9 cellular contexts compared by ENCODE assay signal in genomic region chr2:134391751-134392160, GRCh38.
DNase-seq lines count a peak whose midpoint lies in the region; ATAC-seq lines count a peak whose summit lies in the region.
"Had no signal": no experiment of that assay in that cellular context is flagged by ENCODE, and none has a peak within 500 bp of the region (broad histone marks: within the 10 kb centered on the region; RNA-seq: fewer than 3 reads in every experiment).

No MANE protein-coding gene starts in this region.

- H3K27me3 ChIP-seq in mucosa of rectum (ENCODE audit: control insufficient read depth in 2 of 2, insufficient read depth in 2 of 2, low read length in 2 of 2) = no peaks in the 10 kb centered on the region
- H3K27me3 ChIP-seq in neuronal stem cell (ENCODE audit: control insufficient read depth in 3 of 3, insufficient read depth in 3 of 3, low read depth in 1 of 3, low read length in 3 of 3) = no peaks in the 10 kb centered on the region

- H3K36me3 ChIP-seq in mucosa of rectum (ENCODE audit: control insufficient read depth in 2 of 2, insufficient read depth in 2 of 2, low read length in 2 of 2) (peaks cover 0 to 3% of the 10 kb centered on the region in 2 donors), neuronal stem cell (replicated peaks in 1 of 2; ENCODE audit: control insufficient read depth in 2 of 2, insufficient read depth in 2 of 2, low read length in 2 of 2) (peaks cover 0 to 3% of the 10 kb centered on the region in 2 donors)

- no peak overlapping the region for H3K4me3 ChIP-seq in mucosa of rectum (ENCODE audit: low read length in 2 of 2)
- H3K4me3 ChIP-seq in neuronal stem cell (ENCODE audit: low read length in 2 of 2) = no peak overlapping the region

- H3K9ac ChIP-seq in mucosa of rectum (ENCODE audit: low read depth in 1 of 2, low read length in 2 of 2) (no peak overlapping the region), neuronal stem cell (ENCODE audit: low read depth, low read length, poor library complexity) (no peak overlapping the region)

- H3K4ac ChIP-seq in neuronal stem cell (ENCODE audit: low read length) = no peak overlapping the region

- ATAC-seq in GM19023 (IDR thresholded peaks at IDR 0.05; ENCODE audit: unreplicated experiment) (peak; percentile 84), HG02763 (IDR thresholded peaks at IDR 0.05; ENCODE audit: unreplicated experiment) (peak; percentile 78)
- ATAC-seq: SK-N-SH treated with all-trans-retinoic acid at 6 μM for 48 hours had no signal

- DNase-seq in NCI-H2029 (lab: John Stamatoyannopoulos, UW) (peak; percentile 54), neuronal stem cell (ENCODE audit: low spot score) (no peak), retina (no peak), activated gamma-delta T cell treated with Interleukin-2 at 50 U/mL for 16 hours (no peak)
- no peak for DNase-seq in stimulated activated CD4-positive, alpha-beta T cell treated with anti-CD3 and anti-CD28 coated beads, Interleukin-15, amount 100 ng/mL, for 24 hours

- H2BK12ac ChIP-seq in neuronal stem cell (ENCODE audit: low read length) = no peak overlapping the region

- H4K8ac ChIP-seq in neuronal stem cell (ENCODE audit: low read depth, low read length) = no peak overlapping the region

- H3K79me1 ChIP-seq in neuronal stem cell (ENCODE audit: low read depth, low read length) = no peaks in the 10 kb centered on the region

- no peak overlapping the region for H3K23ac ChIP-seq in neuronal stem cell (ENCODE audit: low read depth, low read length, poor library complexity)

- H3K4me1 ChIP-seq in mucosa of rectum (ENCODE audit: control insufficient read depth in 2 of 2, insufficient read depth in 2 of 2, low read length in 2 of 2) = peaks cover 14 to 37% of the 10 kb centered on the region in 2 donors
- no peaks in the 10 kb centered on the region for H3K4me1 ChIP-seq in neuronal stem cell (ENCODE audit: control insufficient read depth in 2 of 2, insufficient read depth in 1 of 2, low read depth in 1 of 2, low read length in 2 of 2)

- no peak overlapping the region for H3K14ac ChIP-seq in neuronal stem cell (ENCODE audit: low read length)

- no peak overlapping the region for H3K4me2 ChIP-seq in neuronal stem cell (ENCODE audit: insufficient read depth, low read length, poor library complexity, severe bottlenecking)

- H3K27ac ChIP-seq in mucosa of rectum (ENCODE audit: low read depth in 2 of 2, low read length in 2 of 2) (peak overlapping the region; percentile 44 to 76), neuronal stem cell (replicated peaks; ENCODE audit: low read length) (no peak overlapping the region)

- H3K9me3 ChIP-seq in mucosa of rectum (ENCODE audit: control insufficient read depth in 2 of 2, low read length in 2 of 2) (no peaks in the 10 kb centered on the region), neuronal stem cell (replicated peaks in 1 of 2; ENCODE audit: control insufficient read depth in 2 of 2, insufficient read depth in 1 of 2, low read depth in 1 of 2, low read length in 2 of 2) (no peaks in the 10 kb centered on the region)

- H2BK15ac ChIP-seq in neuronal stem cell (ENCODE audit: low read length) = no peak overlapping the region

- H2AK5ac ChIP-seq in neuronal stem cell (ENCODE audit: low read depth, low read length) = no peak overlapping the region

- H2BK5ac ChIP-seq in neuronal stem cell (ENCODE audit: low read length) = no peak overlapping the region

- WGBS in neuronal stem cell (ENCODE audit: extremely low coverage in 2 of 2, insufficient read length in 2 of 2, insufficient replicate concordance in 1 of 2), 2 donors = no CpG with 5 or more reads among the region's 2 CpGs

- no peak overlapping the region for H2BK120ac ChIP-seq in neuronal stem cell (ENCODE audit: low read depth, low read length)

- no peak overlapping the region for H3K18ac ChIP-seq in neuronal stem cell (ENCODE audit: low read length)

- H4K91ac ChIP-seq in neuronal stem cell (ENCODE audit: low read depth, low read length, poor library complexity) = no peak overlapping the region

- H2AFZ ChIP-seq in neuronal stem cell (ENCODE audit: low read length) = no peak overlapping the region
